Comparison of ENCODE assay signal across 1 cellular context in the genomic region with DNA sequence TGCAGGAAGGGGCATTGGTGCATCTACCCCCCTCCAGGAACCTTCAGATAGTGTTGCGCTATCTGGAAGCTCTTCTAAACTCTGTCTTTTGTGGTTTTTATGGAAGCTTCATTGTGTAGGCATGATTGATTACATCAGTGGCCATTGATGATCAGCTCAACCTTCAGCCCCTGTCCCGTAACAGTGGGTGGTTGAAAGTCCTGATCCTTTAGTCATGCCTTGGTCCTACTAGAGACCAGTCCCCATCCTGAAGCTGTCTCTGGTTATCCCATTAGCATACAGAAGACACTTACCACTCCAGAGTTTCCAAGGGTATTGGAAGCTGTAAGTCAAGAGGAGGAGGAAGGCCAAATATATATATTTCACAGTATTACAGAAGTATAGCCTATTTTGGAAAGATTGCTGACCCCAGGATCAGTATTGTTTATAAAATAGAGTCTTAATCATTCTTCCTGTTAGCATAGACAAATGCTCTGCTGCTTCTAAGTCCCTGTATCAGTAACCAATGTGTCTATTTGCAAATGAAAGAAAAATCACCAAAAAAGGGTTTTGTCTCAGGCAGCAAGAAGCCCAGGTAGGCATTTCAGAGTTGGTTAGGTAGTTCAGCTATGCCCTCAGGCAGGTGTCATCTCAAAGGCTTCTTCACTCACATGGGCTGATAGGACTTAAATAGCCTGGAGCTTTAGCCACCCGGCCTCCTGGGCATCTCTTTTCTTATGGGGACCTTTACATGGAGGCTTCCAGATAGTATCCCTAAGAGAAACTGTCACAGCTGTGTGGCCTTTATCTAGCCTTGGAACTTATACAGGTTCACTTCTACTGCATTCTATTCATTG.
TF ChIP-seq lines count a peak whose summit lies in the region.

No MANE protein-coding gene starts in this region.

TF ChIP-seq in GM23338, 12 proteins besides CTCF, POLR2A, EP300 and RAD21 (continued from another document):
- TF ChIP-seq, protein P1, sequence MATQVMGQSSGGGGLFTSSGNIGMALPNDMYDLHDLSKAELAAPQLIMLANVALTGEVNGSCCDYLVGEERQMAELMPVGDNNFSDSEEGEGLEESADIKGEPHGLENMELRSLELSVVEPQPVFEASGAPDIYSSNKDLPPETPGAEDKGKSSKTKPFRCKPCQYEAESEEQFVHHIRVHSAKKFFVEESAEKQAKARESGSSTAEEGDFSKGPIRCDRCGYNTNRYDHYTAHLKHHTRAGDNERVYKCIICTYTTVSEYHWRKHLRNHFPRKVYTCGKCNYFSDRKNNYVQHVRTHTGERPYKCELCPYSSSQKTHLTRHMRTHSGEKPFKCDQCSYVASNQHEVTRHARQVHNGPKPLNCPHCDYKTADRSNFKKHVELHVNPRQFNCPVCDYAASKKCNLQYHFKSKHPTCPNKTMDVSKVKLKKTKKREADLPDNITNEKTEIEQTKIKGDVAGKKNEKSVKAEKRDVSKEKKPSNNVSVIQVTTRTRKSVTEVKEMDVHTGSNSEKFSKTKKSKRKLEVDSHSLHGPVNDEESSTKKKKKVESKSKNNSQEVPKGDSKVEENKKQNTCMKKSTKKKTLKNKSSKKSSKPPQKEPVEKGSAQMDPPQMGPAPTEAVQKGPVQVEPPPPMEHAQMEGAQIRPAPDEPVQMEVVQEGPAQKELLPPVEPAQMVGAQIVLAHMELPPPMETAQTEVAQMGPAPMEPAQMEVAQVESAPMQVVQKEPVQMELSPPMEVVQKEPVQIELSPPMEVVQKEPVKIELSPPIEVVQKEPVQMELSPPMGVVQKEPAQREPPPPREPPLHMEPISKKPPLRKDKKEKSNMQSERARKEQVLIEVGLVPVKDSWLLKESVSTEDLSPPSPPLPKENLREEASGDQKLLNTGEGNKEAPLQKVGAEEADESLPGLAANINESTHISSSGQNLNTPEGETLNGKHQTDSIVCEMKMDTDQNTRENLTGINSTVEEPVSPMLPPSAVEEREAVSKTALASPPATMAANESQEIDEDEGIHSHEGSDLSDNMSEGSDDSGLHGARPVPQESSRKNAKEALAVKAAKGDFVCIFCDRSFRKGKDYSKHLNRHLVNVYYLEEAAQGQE (IDR thresholded peaks at IDR 0.05; ENCODE audit: unreplicated experiment): no peak
- no peak for TF ChIP-seq CREB1 (CRISPR knock-in tag; IDR thresholded peaks at IDR 0.05; ENCODE audit: low read depth)
- TF ChIP-seq, protein P2, sequence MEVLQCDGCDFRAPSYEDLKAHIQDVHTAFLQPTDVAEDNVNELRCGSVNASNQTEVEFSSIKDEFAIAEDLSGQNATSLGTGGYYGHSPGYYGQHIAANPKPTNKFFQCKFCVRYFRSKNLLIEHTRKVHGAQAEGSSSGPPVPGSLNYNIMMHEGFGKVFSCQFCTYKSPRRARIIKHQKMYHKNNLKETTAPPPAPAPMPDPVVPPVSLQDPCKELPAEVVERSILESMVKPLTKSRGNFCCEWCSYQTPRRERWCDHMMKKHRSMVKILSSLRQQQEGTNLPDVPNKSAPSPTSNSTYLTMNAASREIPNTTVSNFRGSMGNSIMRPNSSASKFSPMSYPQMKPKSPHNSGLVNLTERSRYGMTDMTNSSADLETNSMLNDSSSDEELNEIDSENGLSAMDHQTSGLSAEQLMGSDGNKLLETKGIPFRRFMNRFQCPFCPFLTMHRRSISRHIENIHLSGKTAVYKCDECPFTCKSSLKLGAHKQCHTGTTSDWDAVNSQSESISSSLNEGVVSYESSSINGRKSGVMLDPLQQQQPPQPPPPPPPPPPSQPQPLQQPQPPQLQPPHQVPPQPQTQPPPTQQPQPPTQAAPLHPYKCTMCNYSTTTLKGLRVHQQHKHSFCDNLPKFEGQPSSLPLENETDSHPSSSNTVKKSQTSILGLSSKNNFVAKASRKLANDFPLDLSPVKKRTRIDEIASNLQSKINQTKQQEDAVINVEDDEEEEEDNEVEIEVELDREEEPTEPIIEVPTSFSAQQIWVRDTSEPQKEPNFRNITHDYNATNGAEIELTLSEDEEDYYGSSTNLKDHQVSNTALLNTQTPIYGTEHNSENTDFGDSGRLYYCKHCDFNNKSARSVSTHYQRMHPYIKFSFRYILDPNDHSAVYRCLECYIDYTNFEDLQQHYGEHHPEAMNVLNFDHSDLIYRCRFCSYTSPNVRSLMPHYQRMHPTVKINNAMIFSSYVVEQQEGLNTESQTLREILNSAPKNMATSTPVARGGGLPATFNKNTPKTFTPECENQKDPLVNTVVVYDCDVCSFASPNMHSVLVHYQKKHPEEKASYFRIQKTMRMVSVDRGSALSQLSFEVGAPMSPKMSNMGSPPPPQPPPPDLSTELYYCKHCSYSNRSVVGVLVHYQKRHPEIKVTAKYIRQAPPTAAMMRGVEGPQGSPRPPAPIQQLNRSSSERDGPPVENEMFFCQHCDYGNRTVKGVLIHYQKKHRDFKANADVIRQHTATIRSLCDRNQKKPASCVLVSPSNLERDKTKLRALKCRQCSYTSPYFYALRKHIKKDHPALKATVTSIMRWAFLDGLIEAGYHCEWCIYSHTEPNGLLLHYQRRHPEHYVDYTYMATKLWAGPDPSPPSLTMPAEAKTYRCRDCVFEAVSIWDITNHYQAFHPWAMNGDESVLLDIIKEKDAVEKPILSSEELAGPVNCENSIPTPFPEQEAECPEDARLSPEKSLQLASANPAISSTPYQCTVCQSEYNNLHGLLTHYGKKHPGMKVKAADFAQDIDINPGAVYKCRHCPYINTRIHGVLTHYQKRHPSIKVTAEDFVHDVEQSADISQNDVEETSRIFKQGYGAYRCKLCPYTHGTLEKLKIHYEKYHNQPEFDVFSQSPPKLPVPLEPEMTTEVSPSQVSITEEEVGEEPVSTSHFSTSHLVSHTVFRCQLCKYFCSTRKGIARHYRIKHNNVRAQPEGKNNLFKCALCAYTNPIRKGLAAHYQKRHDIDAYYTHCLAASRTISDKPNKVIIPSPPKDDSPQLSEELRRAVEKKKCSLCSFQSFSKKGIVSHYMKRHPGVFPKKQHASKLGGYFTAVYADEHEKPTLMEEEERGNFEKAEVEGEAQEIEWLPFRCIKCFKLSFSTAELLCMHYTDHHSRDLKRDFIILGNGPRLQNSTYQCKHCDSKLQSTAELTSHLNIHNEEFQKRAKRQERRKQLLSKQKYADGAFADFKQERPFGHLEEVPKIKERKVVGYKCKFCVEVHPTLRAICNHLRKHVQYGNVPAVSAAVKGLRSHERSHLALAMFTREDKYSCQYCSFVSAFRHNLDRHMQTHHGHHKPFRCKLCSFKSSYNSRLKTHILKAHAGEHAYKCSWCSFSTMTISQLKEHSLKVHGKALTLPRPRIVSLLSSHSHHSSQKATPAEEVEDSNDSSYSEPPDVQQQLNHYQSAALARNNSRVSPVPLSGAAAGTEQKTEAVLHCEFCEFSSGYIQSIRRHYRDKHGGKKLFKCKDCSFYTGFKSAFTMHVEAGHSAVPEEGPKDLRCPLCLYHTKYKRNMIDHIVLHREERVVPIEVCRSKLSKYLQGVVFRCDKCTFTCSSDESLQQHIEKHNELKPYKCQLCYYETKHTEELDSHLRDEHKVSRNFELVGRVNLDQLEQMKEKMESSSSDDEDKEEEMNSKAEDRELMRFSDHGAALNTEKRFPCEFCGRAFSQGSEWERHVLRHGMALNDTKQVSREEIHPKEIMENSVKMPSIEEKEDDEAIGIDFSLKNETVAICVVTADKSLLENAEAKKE (CRISPR knock-in tag; IDR thresholded peaks at IDR 0.05): no peak
- TF ChIP-seq ZNF114 (CRISPR knock-in tag; IDR thresholded peaks at IDR 0.05): no peak
- TF ChIP-seq EZH2 (IDR thresholded peaks at IDR 0.05; ENCODE audit: low read depth, unreplicated experiment): no peak
- TF ChIP-seq POLR2AphosphoS5 (IDR thresholded peaks at IDR 0.05; ENCODE audit: low read depth): no peak
- TF ChIP-seq ZNF331 (CRISPR knock-in tag; IDR thresholded peaks at IDR 0.05; ENCODE audit: low read depth): no peak
- TF ChIP-seq EZH2phosphoT487 (IDR thresholded peaks at IDR 0.05; ENCODE audit: unreplicated experiment): no peak
